ENCODE assay signal across 15 cellular contexts in genomic region chr15:63056843-63057242, GRCh38. TPM values are rescaled to one million over a fixed set of nuclear protein-coding genes. Genes with fewer than 3 reads are reported as not detected.
DNase-seq lines count a peak whose midpoint lies in the region; ATAC-seq and TF ChIP-seq lines count a peak whose summit lies in the region.
"Had no signal": no experiment of that assay in that cellular context is flagged by ENCODE, and none has a peak within 500 bp of the region (broad histone marks: within the 10 kb centered on the region; RNA-seq: fewer than 3 reads in every experiment).

No MANE protein-coding gene starts in this region.

- H3K36me3 ChIP-seq in sigmoid colon, result peaks cover 47 to 73% (median 54%) of the 10 kb centered on the region in 4 donors

- no peak overlapping the region for H2AK5ac ChIP-seq in H9 (ENCODE audit: insufficient read length, low read length)

- no peaks in the 10 kb centered on the region for H4K20me1 ChIP-seq in H9 (ENCODE audit: control insufficient read depth, insufficient read depth, insufficient read length)

- no peaks in the 10 kb centered on the region for H3K27me3 Mint-ChIP-seq in H9 (ENCODE audit: low read depth)
- H3K27me3 Mint-ChIP-seq: CD4-positive, CD25-positive, alpha-beta regulatory T cell; effector memory CD8-positive, alpha-beta T cell had no signal

- DNase-seq in H9 (no peak), left ventricle myocardium superior (peak; percentile 75), sigmoid colon (peak; percentile 94), H4 (ENCODE audit: low spot score) (no peak), GM10248 (ENCODE audit: extremely low spot score) (no peak)
- DNase-seq in activated CD4-positive, alpha-beta T cell treated with anti-CD3 and anti-CD28 coated beads for 1 hour, result no peak
- DNase-seq: activated CD8-positive, alpha-beta memory T cell treated with anti-CD3 and anti-CD28 coated beads, Interleukin-2, amount 50 U/mL, for 48 hours; CD4-positive, CD25-positive, alpha-beta regulatory T cell; effector memory CD8-positive, alpha-beta T cell; left lung; NCI-H2227 treated with DMSO at 0.1 percent for 48 hours; stimulated activated CD4-positive, alpha-beta T cell treated with anti-CD3 and anti-CD28 coated beads, Interleukin-4, amount 100 ng/mL, for 1 hour; stimulated activated naive CD4-positive, alpha-beta T cell treated with Interleukin-2 at 50 U/mL for 16 hours had no signal

- H3K4me2 ChIP-seq in H9 (ENCODE audit: insufficient read depth, insufficient read length, low read length), result no peak overlapping the region

- H3K27me3 ChIP-seq in H9 (ENCODE audit: insufficient read depth, low read length), result no peaks in the 10 kb centered on the region
- no peaks in the 10 kb centered on the region for H3K27me3 ChIP-seq in sigmoid colon
- H3K27me3 ChIP-seq: left lung had no signal

- H3K18ac ChIP-seq in H9 (ENCODE audit: insufficient read length, low read depth, low read length), result no peak overlapping the region

- TF ChIP-seq POLR2A in sigmoid colon (IDR thresholded peaks at IDR 0.05), result no peak

- H2BK15ac ChIP-seq in H9 (ENCODE audit: low read depth, low read length), result no peak overlapping the region

- intact Hi-C loops in left ventricle myocardium superior (cut with micrococcal nuclease), result no loop called here
- intact Hi-C loops in sigmoid colon (cut with DNase I), result loop anchor here (10.0 kb wide), 1 partner anchor 548 kb away; no protein-coding TSS in a partner anchor

- no peaks in the 10 kb centered on the region for H3K9me3 ChIP-seq in H9 (ENCODE audit: control insufficient read depth, low read depth, low read length)
- no peaks in the 10 kb centered on the region for H3K9me3 ChIP-seq in sigmoid colon
- H3K9me3 ChIP-seq: left lung had no signal

- TF ChIP-seq EP300 in sigmoid colon (IDR thresholded peaks at IDR 0.05), result no peak

- no peak overlapping the region for H3K4me3 Mint-ChIP-seq in H9
- H3K4me3 Mint-ChIP-seq: CD4-positive, CD25-positive, alpha-beta regulatory T cell; effector memory CD8-positive, alpha-beta T cell had no signal

- H3K79me2 ChIP-seq in H9 (ENCODE audit: insufficient read depth, low read length), result no peaks in the 10 kb centered on the region; the same call in 1 of the 2 replicates

- no peak overlapping the region for H2BK12ac ChIP-seq in H9 (ENCODE audit: insufficient read length, low read depth, low read length)

- no peak overlapping the region for H2AFZ ChIP-seq in H9 (ENCODE audit: low read length)

- H4K5ac ChIP-seq in H9 (ENCODE audit: insufficient read length, low read depth, low read length), result no peak overlapping the region

- POLR2A ChIA-PET in GM10248 (lab: Yijun Ruan, JAX), result no interaction called here

- no peak overlapping the region for H3K14ac ChIP-seq in H9 (ENCODE audit: insufficient read depth, low read length)

- H3K9me3 Mint-ChIP-seq in H9, result no peaks in the 10 kb centered on the region
- H3K9me3 Mint-ChIP-seq: CD4-positive, CD25-positive, alpha-beta regulatory T cell; effector memory CD8-positive, alpha-beta T cell had no signal

- no CpG with 5 or more reads among the region's 6 CpGs for WGBS in H9 (ENCODE audit: extremely low coverage, insufficient read length, low lambda C conversion rate)
- WGBS in sigmoid colon, 2 donors, result 68% methylated on average over 6 of the region's 6 CpGs

- no peak overlapping the region for H3T11ph ChIP-seq in H9 (ENCODE audit: low read length)

- H4K8ac ChIP-seq in H9 (replicated peaks; ENCODE audit: insufficient read length, low read depth, low read length), result no peak overlapping the region

- H4K91ac ChIP-seq in H9 (ENCODE audit: insufficient read length, low read depth, low read length), result no peak overlapping the region

- peak overlapping the region in 2 of 3 experiments; percentile 74 to 91; a peak in 3 of 7 replicates for H3K27ac Mint-ChIP-seq in H9
- H3K27ac Mint-ChIP-seq: CD4-positive, CD25-positive, alpha-beta regulatory T cell had no signal

- ATAC-seq in left ventricle myocardium superior, result peak; percentile 6
- no peak for ATAC-seq in HG02884 (IDR thresholded peaks at IDR 0.05; ENCODE audit: unreplicated experiment)
- ATAC-seq: effector memory CD8-positive, alpha-beta T cell; left lung had no signal

- peaks cover 19 to 23% of the 10 kb centered on the region in 2 experiments for H3K4me1 Mint-ChIP-seq in H9
- H3K4me1 Mint-ChIP-seq: CD4-positive, CD25-positive, alpha-beta regulatory T cell had no signal

- peak overlapping the region in 1 of 4 donors; percentile 7 for H3K4me3 ChIP-seq in sigmoid colon
- H3K4me3 ChIP-seq: left lung had no signal

- no peaks in the 10 kb centered on the region for H3K79me1 ChIP-seq in H9 (ENCODE audit: insufficient read depth, low read depth, low read length, poor library complexity, severe bottlenecking)

- H3K4me1 ChIP-seq in H9 (ENCODE audit: insufficient read depth, low read length) (no peaks in the 10 kb centered on the region), sigmoid colon (peaks cover 0 to 100% (median 98%) of the 10 kb centered on the region in 4 donors)

- no peak overlapping the region for H2BK20ac ChIP-seq in H9 (ENCODE audit: low read depth, low read length, poor library complexity, severe bottlenecking)

- no peak overlapping the region for H3K27ac ChIP-seq in H9 (ENCODE audit: insufficient read length, low read depth, low read length)
- peak overlapping the region; percentile 99 for H3K27ac ChIP-seq in VCaP
- peak overlapping the region; percentile 97 to 99 (median 98) for H3K27ac ChIP-seq in sigmoid colon

- no peak overlapping the region for H2BK5ac ChIP-seq in H9 (ENCODE audit: insufficient read length, low read length)

- no peaks in the 10 kb centered on the region for H3K23me2 ChIP-seq in H9 (ENCODE audit: insufficient read length, low read depth, low read length, poor library complexity, severe bottlenecking)

- H3K9ac ChIP-seq in H9 (ENCODE audit: extremely low read depth, insufficient read length, low read length), result no peak overlapping the region

- H3K36me3 Mint-ChIP-seq in H9 (ENCODE audit: insufficient read depth in 1 of 3, low read depth in 3 of 3), result peaks cover 42 to 98% (median 94%) of the 10 kb centered on the region in 3 experiments; a peak in 6 of 7 replicates

- no peak overlapping the region for H3K56ac ChIP-seq in H9 (ENCODE audit: insufficient read length, low read depth, low read length)

- H2BK120ac ChIP-seq in H9 (ENCODE audit: low read depth, low read length, poor library complexity, severe bottlenecking), result no peak overlapping the region

- no peak overlapping the region for H3K23ac ChIP-seq in H9 (ENCODE audit: insufficient read length, low read depth, low read length)

- CTCF ChIA-PET in GM10248 (lab: Yijun Ruan, JAX), result interaction anchor here (1.2 to 3.4 kb wide), 2 partner anchors 9 to 17 kb away, joined by 3 to 33 read pairs; no protein-coding TSS in a partner anchor

- no peak overlapping the region for H3K4ac ChIP-seq in H9 (ENCODE audit: low read depth, low read length)

- TF ChIP-seq CTCF in H9 (conservative IDR thresholded peaks at IDR 0.05), result peak; percentile 19; the same call in 2 of the 3 replicates
- no peak for TF ChIP-seq CTCF in VCaP (conservative IDR thresholded peaks at IDR 0.05)
- TF ChIP-seq CTCF in sigmoid colon (IDR thresholded peaks at IDR 0.05), result peak in 1 of 4 experiments; percentile 13
- TF ChIP-seq CTCF in GM10248 (IDR thresholded peaks at IDR 0.05; ENCODE audit: control extremely low read depth, extremely low read depth, low read depth, missing control alignments), result no peak

RNA-seq across cellular contexts. Expression of gene TPM1, which starts 14.3 kb away (rescaled TPM):
- 731 and 748 TPM in 2 replicates for total RNA-seq in H9 (2021)
- 14,056 TPM for total RNA-seq in left ventricle myocardium superior
- 1,000 to 10,000 TPM; 2,634 to 4,179 (median 3,850) TPM for total RNA-seq in sigmoid colon
- polyA plus RNA-seq in sigmoid colon, result 100 to 1,000 TPM; 438 to 950 (median 563) TPM
- total RNA-seq in H4 (2014; rRNA removed; shearing (Covaris generic)), result 375 and 436 TPM in 2 replicates

Comparison
In these comparisons a context has a peak if more than half of its experiments do, and no peak if none do; other contexts are left out.
1. DNase-seq: peak in left ventricle myocardium superior (single experiment) and sigmoid colon (single experiment); none in H9 (single experiment), H4 (single experiment), activated CD4-positive, alpha-beta T cell treated with anti-CD3 and anti-CD28 coated beads for 1 hour (single experiment) and GM10248 (single experiment).